11 cellular contexts compared by ENCODE assay signal in genomic region chr22:29478326-29479276, GRCh38. TPM values are rescaled to one million over a fixed set of nuclear protein-coding genes. Genes with fewer than 3 reads are reported as not detected.
DNase-seq lines count a peak whose midpoint lies in the region; ATAC-seq, FAIRE-seq and TF ChIP-seq lines count a peak whose summit lies in the region.
"Had no signal": no experiment of that assay in that cellular context is flagged by ENCODE, and none has a peak within 500 bp of the region (broad histone marks: within the 10 kb centered on the region; RNA-seq: fewer than 3 reads in every experiment).

No MANE protein-coding gene starts in this region.

- H3K4me3 Mint-ChIP-seq in astrocyte (ENCODE audit: unreplicated experiment): peak overlapping the region; percentile 69
- H3K4me3 Mint-ChIP-seq in natural killer cell: no peak overlapping the region

- H3K27ac ChIP-seq in astrocyte (ENCODE audit: low read depth, low read length): no peak overlapping the region
- H3K27ac ChIP-seq: gastrocnemius medialis, KMS-11 had no signal

- H3K27me3 ChIP-seq in astrocyte (ENCODE audit: insufficient read depth, low read length): peaks cover 48% of the 10 kb centered on the region

- no peak overlapping the region for H3K9ac ChIP-seq in astrocyte (ENCODE audit: low read length)
- H3K9ac ChIP-seq: KMS-11 had no signal

- peaks cover 5% of the 10 kb centered on the region for H3K36me3 Mint-ChIP-seq in astrocyte (ENCODE audit: low read depth, unreplicated experiment)
- H3K36me3 Mint-ChIP-seq in natural killer cell: no peaks in the 10 kb centered on the region

- H3K4me1 ChIP-seq in astrocyte (ENCODE audit: insufficient read depth, low read length): peaks cover 11% of the 10 kb centered on the region

- H2AFZ ChIP-seq in astrocyte (ENCODE audit: low read depth, low read length): no peak overlapping the region

- H3K27ac Mint-ChIP-seq in astrocyte (ENCODE audit: unreplicated experiment) (no peak overlapping the region), natural killer cell (no peak overlapping the region)

- peak; percentile 35 for DNase-seq in Daoy (ENCODE audit: low read depth)
- DNase-seq in NCI-H1048 (lab: John Stamatoyannopoulos, UW): peak; percentile 21
- no peak for DNase-seq in astrocyte (ENCODE audit: low read depth)
- DNase-seq in natural killer cell: no peak
- DNase-seq in activated CD4-positive, CD25-positive, alpha-beta regulatory T cell (lab: John Stamatoyannopoulos, UW): no peak
- DNase-seq: activated CD8-positive, alpha-beta memory T cell treated with anti-CD3 and anti-CD28 coated beads, Interleukin-2, amount 50 U/mL, for 48 hours; gastrocnemius medialis had no signal

- H3K9me3 Mint-ChIP-seq in astrocyte (ENCODE audit: unreplicated experiment) (peaks cover 11% of the 10 kb centered on the region), natural killer cell (no peaks in the 10 kb centered on the region)

- H3K27me3 Mint-ChIP-seq in astrocyte (ENCODE audit: low read depth, unreplicated experiment) (peaks cover 66% of the 10 kb centered on the region), natural killer cell (ENCODE audit: low read depth in 2 of 2) (peaks cover 44 to 54% of the 10 kb centered on the region in 2 donors)

- peaks cover 13% of the 10 kb centered on the region for H3K4me1 Mint-ChIP-seq in astrocyte (ENCODE audit: low read depth, unreplicated experiment)
- H3K4me1 Mint-ChIP-seq in natural killer cell: peaks cover 7 to 15% of the 10 kb centered on the region in 2 donors

- no peak overlapping the region for H3K4me3 ChIP-seq in astrocyte (ENCODE audit: insufficient read depth, low read depth, low read length)
- H3K4me3 ChIP-seq: gastrocnemius medialis had no signal

- intact Hi-C loops in natural killer cell (cut with micrococcal nuclease): no loop called here

- H3K79me2 ChIP-seq in astrocyte (ENCODE audit: insufficient read depth, low read length): no peaks in the 10 kb centered on the region

- peaks cover 8% of the 10 kb centered on the region for H3K9me3 ChIP-seq in astrocyte (ENCODE audit: insufficient read depth, low read depth, low read length)
- H3K9me3 ChIP-seq: gastrocnemius medialis had no signal

- H4K20me1 ChIP-seq in astrocyte (ENCODE audit: insufficient read depth, low read length): peaks cover 29% of the 10 kb centered on the region

- H3K4me2 ChIP-seq in astrocyte (ENCODE audit: low read length): no peak overlapping the region
- H3K4me2 ChIP-seq: KMS-11 had no signal

- no peak for TF ChIP-seq CTCF in astrocyte (IDR thresholded peaks at IDR 0.05; ENCODE audit: insufficient read depth, low read depth, low read length)
- no peak for TF ChIP-seq CTCF in natural killer cell (IDR thresholded peaks at IDR 0.05)

- ATAC-seq in natural killer cell (peak in 2 of 3 donors; percentile 44 to 49), HG02840 (IDR thresholded peaks at IDR 0.05; ENCODE audit: low FRiP score, unreplicated experiment) (no peak), HG02884 (IDR thresholded peaks at IDR 0.05; ENCODE audit: unreplicated experiment) (no peak), HG02759 (IDR thresholded peaks at IDR 0.05; ENCODE audit: unreplicated experiment) (no peak)
- ATAC-seq: gastrocnemius medialis had no signal

- no peaks in the 10 kb centered on the region for H3K36me3 ChIP-seq in astrocyte (ENCODE audit: insufficient read depth, low read length)
- H3K36me3 ChIP-seq: gastrocnemius medialis had no signal

- no peak for FAIRE-seq in astrocyte (lab: Jason Lieb, UNC)

RNA-seq across cellular contexts. Expression of gene NEFH, which starts 1.4 kb away (rescaled TPM):
- 0.11 TPM in 1 of 2 replicates, not detected in the other for total RNA-seq in Daoy (2014; rRNA removed; shearing (Covaris generic))
- 3.1 TPM in 2 replicates for total RNA-seq in astrocyte
- total RNA-seq in natural killer cell: under 1 TPM; 0.09 to 0.48 (median 0.12) TPM

RNA-seq across cellular contexts. Expression of gene RFPL1, which starts 40.2 kb away (rescaled TPM):
- not detected in 2 replicates for total RNA-seq in Daoy (2014; rRNA removed; shearing (Covaris generic))
- total RNA-seq in astrocyte: not detected in 2 replicates
- total RNA-seq in natural killer cell: not detected
- total RNA-seq: gastrocnemius medialis had no signal

Comparison
In these comparisons a context has a peak if more than half of its experiments do, and no peak if none do; other contexts are left out.
1. DNase-seq: peak in Daoy (single experiment) and NCI-H1048 (single experiment); none in astrocyte (single experiment), natural killer cell (single experiment) and activated CD4-positive, CD25-positive, alpha-beta regulatory T cell (0 of 4).
2. ATAC-seq: peak in natural killer cell (2 of 3); none in HG02840 (single experiment), HG02884 (single experiment) and HG02759 (single experiment).